ENCODE assay signal across 1 cellular context in the genomic region with DNA sequence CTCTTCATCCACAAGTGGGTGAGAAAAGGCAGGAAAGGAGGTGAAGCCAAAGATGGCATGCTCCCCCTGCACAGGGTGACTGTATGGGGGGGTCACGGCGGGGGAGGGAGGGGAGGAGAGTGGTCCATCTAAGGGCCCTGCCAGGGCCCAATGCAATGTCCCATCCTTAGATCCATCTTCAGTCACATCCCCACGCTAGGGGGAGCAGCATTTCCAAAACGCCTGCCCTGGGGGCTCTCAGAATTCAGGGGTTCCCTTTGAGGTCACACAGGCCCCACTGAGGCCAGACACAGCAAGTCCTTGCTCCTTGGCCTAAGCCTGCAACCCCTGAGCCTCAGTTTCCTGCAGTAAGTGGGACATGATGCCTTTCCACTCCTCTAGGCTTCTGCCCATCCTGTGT.
TF ChIP-seq lines count a peak whose summit lies in the region.

No MANE protein-coding gene starts in this region.

TF ChIP-seq in GM23338, 12 proteins besides CTCF, POLR2A, EP300 and RAD21 (continued from another document):
- TF ChIP-seq, protein P1, sequence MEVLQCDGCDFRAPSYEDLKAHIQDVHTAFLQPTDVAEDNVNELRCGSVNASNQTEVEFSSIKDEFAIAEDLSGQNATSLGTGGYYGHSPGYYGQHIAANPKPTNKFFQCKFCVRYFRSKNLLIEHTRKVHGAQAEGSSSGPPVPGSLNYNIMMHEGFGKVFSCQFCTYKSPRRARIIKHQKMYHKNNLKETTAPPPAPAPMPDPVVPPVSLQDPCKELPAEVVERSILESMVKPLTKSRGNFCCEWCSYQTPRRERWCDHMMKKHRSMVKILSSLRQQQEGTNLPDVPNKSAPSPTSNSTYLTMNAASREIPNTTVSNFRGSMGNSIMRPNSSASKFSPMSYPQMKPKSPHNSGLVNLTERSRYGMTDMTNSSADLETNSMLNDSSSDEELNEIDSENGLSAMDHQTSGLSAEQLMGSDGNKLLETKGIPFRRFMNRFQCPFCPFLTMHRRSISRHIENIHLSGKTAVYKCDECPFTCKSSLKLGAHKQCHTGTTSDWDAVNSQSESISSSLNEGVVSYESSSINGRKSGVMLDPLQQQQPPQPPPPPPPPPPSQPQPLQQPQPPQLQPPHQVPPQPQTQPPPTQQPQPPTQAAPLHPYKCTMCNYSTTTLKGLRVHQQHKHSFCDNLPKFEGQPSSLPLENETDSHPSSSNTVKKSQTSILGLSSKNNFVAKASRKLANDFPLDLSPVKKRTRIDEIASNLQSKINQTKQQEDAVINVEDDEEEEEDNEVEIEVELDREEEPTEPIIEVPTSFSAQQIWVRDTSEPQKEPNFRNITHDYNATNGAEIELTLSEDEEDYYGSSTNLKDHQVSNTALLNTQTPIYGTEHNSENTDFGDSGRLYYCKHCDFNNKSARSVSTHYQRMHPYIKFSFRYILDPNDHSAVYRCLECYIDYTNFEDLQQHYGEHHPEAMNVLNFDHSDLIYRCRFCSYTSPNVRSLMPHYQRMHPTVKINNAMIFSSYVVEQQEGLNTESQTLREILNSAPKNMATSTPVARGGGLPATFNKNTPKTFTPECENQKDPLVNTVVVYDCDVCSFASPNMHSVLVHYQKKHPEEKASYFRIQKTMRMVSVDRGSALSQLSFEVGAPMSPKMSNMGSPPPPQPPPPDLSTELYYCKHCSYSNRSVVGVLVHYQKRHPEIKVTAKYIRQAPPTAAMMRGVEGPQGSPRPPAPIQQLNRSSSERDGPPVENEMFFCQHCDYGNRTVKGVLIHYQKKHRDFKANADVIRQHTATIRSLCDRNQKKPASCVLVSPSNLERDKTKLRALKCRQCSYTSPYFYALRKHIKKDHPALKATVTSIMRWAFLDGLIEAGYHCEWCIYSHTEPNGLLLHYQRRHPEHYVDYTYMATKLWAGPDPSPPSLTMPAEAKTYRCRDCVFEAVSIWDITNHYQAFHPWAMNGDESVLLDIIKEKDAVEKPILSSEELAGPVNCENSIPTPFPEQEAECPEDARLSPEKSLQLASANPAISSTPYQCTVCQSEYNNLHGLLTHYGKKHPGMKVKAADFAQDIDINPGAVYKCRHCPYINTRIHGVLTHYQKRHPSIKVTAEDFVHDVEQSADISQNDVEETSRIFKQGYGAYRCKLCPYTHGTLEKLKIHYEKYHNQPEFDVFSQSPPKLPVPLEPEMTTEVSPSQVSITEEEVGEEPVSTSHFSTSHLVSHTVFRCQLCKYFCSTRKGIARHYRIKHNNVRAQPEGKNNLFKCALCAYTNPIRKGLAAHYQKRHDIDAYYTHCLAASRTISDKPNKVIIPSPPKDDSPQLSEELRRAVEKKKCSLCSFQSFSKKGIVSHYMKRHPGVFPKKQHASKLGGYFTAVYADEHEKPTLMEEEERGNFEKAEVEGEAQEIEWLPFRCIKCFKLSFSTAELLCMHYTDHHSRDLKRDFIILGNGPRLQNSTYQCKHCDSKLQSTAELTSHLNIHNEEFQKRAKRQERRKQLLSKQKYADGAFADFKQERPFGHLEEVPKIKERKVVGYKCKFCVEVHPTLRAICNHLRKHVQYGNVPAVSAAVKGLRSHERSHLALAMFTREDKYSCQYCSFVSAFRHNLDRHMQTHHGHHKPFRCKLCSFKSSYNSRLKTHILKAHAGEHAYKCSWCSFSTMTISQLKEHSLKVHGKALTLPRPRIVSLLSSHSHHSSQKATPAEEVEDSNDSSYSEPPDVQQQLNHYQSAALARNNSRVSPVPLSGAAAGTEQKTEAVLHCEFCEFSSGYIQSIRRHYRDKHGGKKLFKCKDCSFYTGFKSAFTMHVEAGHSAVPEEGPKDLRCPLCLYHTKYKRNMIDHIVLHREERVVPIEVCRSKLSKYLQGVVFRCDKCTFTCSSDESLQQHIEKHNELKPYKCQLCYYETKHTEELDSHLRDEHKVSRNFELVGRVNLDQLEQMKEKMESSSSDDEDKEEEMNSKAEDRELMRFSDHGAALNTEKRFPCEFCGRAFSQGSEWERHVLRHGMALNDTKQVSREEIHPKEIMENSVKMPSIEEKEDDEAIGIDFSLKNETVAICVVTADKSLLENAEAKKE (CRISPR knock-in tag; IDR thresholded peaks at IDR 0.05) = no peak
- TF ChIP-seq ZNF331 (CRISPR knock-in tag; IDR thresholded peaks at IDR 0.05; ENCODE audit: low read depth) = no peak
- no peak for TF ChIP-seq STAT1 (IDR thresholded peaks at IDR 0.05; ENCODE audit: unreplicated experiment)
